In genomic region chr14:24253936-24254335, GRCh38 we compare ENCODE assay signal across 30 cellular contexts.
"Had no signal": no experiment of that assay in that cellular context is flagged by ENCODE, and none has a peak within 500 bp of the region (broad histone marks: within the 10 kb centered on the region; RNA-seq: fewer than 3 reads in every experiment).

No MANE protein-coding gene starts in this region.

- H3K36me3 Mint-ChIP-seq: activated CD4-positive, alpha-beta memory T cell treated with anti-CD3 and anti-CD28 coated beads for 36 hours had no signal

- DNase-seq: activated B cell treated with CpG ODN at 0.5 μM for 24 hours; activated CD4-positive, alpha-beta memory T cell treated with anti-CD3 and anti-CD28 coated beads for 36 hours; activated CD4-positive, alpha-beta T cell treated with anti-CD3 and anti-CD28 coated beads for 4 hours; activated CD4-positive, alpha-beta T cell treated with anti-CD3 and anti-CD28 coated beads, Interleukin-2, amount 50 U/mL, for 1 hour; activated CD4-positive, CD25-positive, alpha-beta regulatory T cell treated with anti-CD3 and anti-CD28 coated beads, Interleukin-2, amount 50 U/mL, for 72 hours; activated gamma-delta T cell; activated naive CD4-positive, alpha-beta T cell treated with Interleukin-2 at 50 U/mL for 16 hours; activated T-cell treated with anti-CD3 and anti-CD28 coated beads, Interleukin-2, amount 50 U/mL, for 1 hour; activated T-cell treated with anti-CD3 and anti-CD28 coated beads, Interleukin-2, amount 50 U/mL, for 72 hours; adrenal gland; body of pancreas; caudate nucleus; Kasumi-1; KG1; MM.1S; MV-4-11; NCI-H1092; NCI-H1436 treated with DMSO at 0.1 percent for 48 hours; NCI-H1694 treated with DMSO at 0.1 percent for 48 hours; NCI-H2029; NCI-H345; NCI-H524 treated with DMSO at 0.1 percent for 48 hours; RPMI8226; SW 1271; T-helper 1 cell had no signal

- H3K36me3 ChIP-seq: adrenal gland had no signal

- H3K4me3 ChIP-seq: adrenal gland, body of pancreas had no signal

- H3K27me3 ChIP-seq: adrenal gland, body of pancreas had no signal

- H3K9me3 Mint-ChIP-seq: activated B cell treated with CpG ODN at 0.5 μM for 24 hours; activated CD4-positive, alpha-beta memory T cell treated with anti-CD3 and anti-CD28 coated beads for 36 hours; activated naive CD4-positive, alpha-beta T cell treated with anti-CD3 and anti-CD28 coated beads, Interleukin-2, amount 50 U/mL, for 24 hours; activated T-cell treated with anti-CD3 and anti-CD28 coated beads, Interleukin-2, amount 50 U/mL, for 72 hours; activated T-helper 2 cell treated with anti-CD3 and anti-CD28 coated beads, Interferon-gamma antibody, Interleukin-2, Interleukin-4, amounts not matched to agents 10 μg/mL and 5 μg/mL and 100 μg/mL, durations not matched to agents 14 hours and 24 hours and 36 hours had no signal

- ATAC-seq: activated T-cell treated with anti-CD3 and anti-CD28 coated beads, Interleukin-2, amount 50 U/mL, for 72 hours; body of pancreas; Panc1; Right ventricle myocardium inferior had no signal

- H3K27ac ChIP-seq: adrenal gland, body of pancreas, VCaP had no signal

- H3K4me3 Mint-ChIP-seq: activated B cell treated with CpG ODN at 0.5 μM for 24 hours; activated CD4-positive, alpha-beta memory T cell treated with anti-CD3 and anti-CD28 coated beads for 36 hours; activated naive CD4-positive, alpha-beta T cell treated with anti-CD3 and anti-CD28 coated beads, Interleukin-2, amount 50 U/mL, for 24 hours; activated T-cell treated with anti-CD3 and anti-CD28 coated beads, Interleukin-2, amount 50 U/mL, for 72 hours had no signal

- H3K27ac Mint-ChIP-seq: activated B cell treated with CpG ODN at 0.5 μM for 24 hours; activated CD4-positive, alpha-beta memory T cell treated with anti-CD3 and anti-CD28 coated beads for 36 hours; activated naive CD4-positive, alpha-beta T cell treated with anti-CD3 and anti-CD28 coated beads, Interleukin-2, amount 50 U/mL, for 24 hours; activated T-cell treated with anti-CD3 and anti-CD28 coated beads, Interleukin-2, amount 50 U/mL, for 72 hours; activated T-helper 2 cell treated with anti-CD3 and anti-CD28 coated beads, Interferon-gamma antibody, Interleukin-2, Interleukin-4, amounts not matched to agents 10 μg/mL and 5 μg/mL and 100 μg/mL, durations not matched to agents 14 hours and 24 hours and 36 hours had no signal

- H3K4me1 ChIP-seq: adrenal gland, body of pancreas had no signal

- H3K9me3 ChIP-seq: adrenal gland, body of pancreas had no signal

- H3K4me1 Mint-ChIP-seq: activated B cell treated with CpG ODN at 0.5 μM for 24 hours had no signal

- H3K27me3 Mint-ChIP-seq: activated B cell treated with CpG ODN at 0.5 μM for 24 hours; activated CD4-positive, alpha-beta memory T cell treated with anti-CD3 and anti-CD28 coated beads for 36 hours; activated naive CD4-positive, alpha-beta T cell treated with anti-CD3 and anti-CD28 coated beads, Interleukin-2, amount 50 U/mL, for 24 hours had no signal
